19 cellular contexts compared by ENCODE assay signal in the genomic region with DNA sequence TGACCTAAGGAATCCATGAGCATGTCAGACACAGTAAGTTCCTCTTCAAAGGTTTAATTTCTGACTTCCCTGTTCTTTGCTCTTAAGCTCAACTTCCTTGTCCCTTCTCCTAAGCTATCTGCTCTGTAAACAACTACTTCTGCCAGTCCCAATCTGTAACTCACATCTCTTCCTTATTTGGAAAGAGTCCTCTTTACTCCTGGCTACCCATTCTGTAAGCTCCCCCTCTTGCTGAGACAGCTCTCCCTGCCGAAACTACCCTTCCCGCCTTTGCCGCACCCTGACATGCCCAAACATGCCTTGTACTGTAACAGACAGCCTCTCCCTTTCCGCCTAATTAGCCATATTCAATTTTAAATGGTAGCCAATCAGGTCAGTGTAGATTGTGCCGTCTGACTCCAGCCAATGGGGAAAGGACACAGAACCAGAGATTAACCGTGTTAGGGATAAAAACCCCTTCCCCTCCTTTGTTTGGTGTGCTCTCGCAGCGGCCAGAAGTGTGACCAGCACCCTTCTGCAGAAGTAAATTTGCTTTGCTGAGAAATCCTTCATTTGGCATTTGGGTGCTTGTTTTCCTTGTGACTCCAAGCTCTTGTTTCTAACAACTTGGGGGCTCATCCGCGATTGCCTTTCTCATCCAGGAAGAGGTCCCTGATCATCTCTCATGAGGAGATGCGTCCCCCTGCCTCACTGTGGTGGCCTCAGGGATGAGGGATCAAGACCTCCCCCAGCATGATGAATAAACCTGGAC. TPM values are rescaled to one million over a fixed set of nuclear protein-coding genes. Genes with fewer than 3 reads are reported as not detected.
A peak's percentile ranks its signal among the peaks of the same experiment; 100 is the strongest.
DNase-seq lines count a peak whose midpoint lies in the region; ATAC-seq, FAIRE-seq and TF ChIP-seq lines count a peak whose summit lies in the region.
"Had no signal": no experiment of that assay in that cellular context is flagged by ENCODE, and none has a peak within 500 bp of the region (broad histone marks: within the 10 kb centered on the region; RNA-seq: fewer than 3 reads in every experiment).

No MANE protein-coding gene starts in this region.

- H3K9me3 Mint-ChIP-seq in MCF 10A (ENCODE audit: unreplicated experiment), result peaks cover 34% of the 10 kb centered on the region

- dilution Hi-C loops in mammary epithelial cell (cut with HindIII; ENCODE audit: low sequenced_read_pairs), result no loop called here

- H3K36me3 ChIP-seq in mammary epithelial cell (ENCODE audit: insufficient read depth, low read length) (no peaks in the 10 kb centered on the region), SK-N-MC (ENCODE audit: insufficient read depth, low read length) (no peaks in the 10 kb centered on the region), upper lobe of right lung (no peaks in the 10 kb centered on the region)

- H3K27me3 ChIP-seq in mammary epithelial cell (ENCODE audit: insufficient read depth, low read length) (no peaks in the 10 kb centered on the region), upper lobe of right lung (no peaks in the 10 kb centered on the region)
- H3K27me3 ChIP-seq: left lung had no signal

- H3K27ac Mint-ChIP-seq in MCF 10A (ENCODE audit: low read depth, unreplicated experiment), result peak overlapping the region; percentile 93
- H3K27ac Mint-ChIP-seq: activated B cell treated with CpG ODN at 0.5 μM for 24 hours; stimulated activated naive B cell treated with anti-CD40 and anti-IgM and Interleukin-4, amounts not matched to agents 10 μg/mL and 1 μg/mL and 100 μg/mL, for 72 hours had no signal

- TF ChIP-seq CTCF in MCF 10A (IDR thresholded peaks at IDR 0.05; ENCODE audit: unreplicated experiment) (no peak), mammary epithelial cell (conservative IDR thresholded peaks at IDR 0.05 in 1 of 2, IDR thresholded peaks at IDR 0.05 in 1 of 2; ENCODE audit: extremely low read depth in 1 of 2, insufficient read depth in 1 of 2, low read depth in 1 of 2, low read length in 2 of 2) (no peak), epithelial cell of esophagus (IDR thresholded peaks at IDR 0.05; ENCODE audit: insufficient read depth, low read depth, low read length, missing control alignments) (no peak), upper lobe of right lung (IDR thresholded peaks at IDR 0.05) (no peak), GM13977 (IDR thresholded peaks at IDR 0.05; ENCODE audit: extremely low read depth, insufficient read depth, missing control alignments) (no peak)

- H3K27ac ChIP-seq in mammary epithelial cell (ENCODE audit: insufficient read depth, low read depth, low read length) (no peak overlapping the region), SK-N-MC (peak overlapping the region; percentile 50; the same call in 1 of the 2 replicates), upper lobe of right lung (no peak overlapping the region)
- H3K27ac ChIP-seq: left lung, PC-9 had no signal

- H3K4me1 ChIP-seq in mammary epithelial cell (ENCODE audit: insufficient read depth, low read length) (no peaks in the 10 kb centered on the region), upper lobe of right lung (no peaks in the 10 kb centered on the region)
- H3K4me1 ChIP-seq: left lung had no signal

- no peak overlapping the region for H3K9ac ChIP-seq in mammary epithelial cell (ENCODE audit: insufficient read depth, low read length)
- H3K9ac ChIP-seq in SK-N-MC (ENCODE audit: insufficient read length), result no peak overlapping the region

- POLR2A ChIA-PET in MCF 10A (lab: Yijun Ruan, JAX), result interaction anchor here (0.9 to 1.3 kb wide), 2 partner anchors 8 to 25 kb away, joined by 4 read pairs; no protein-coding TSS in a partner anchor

- no peak for TF ChIP-seq POLR2A in H54 (IDR thresholded peaks at IDR 0.05; ENCODE audit: low read depth, low read length)

- H3K9me3 ChIP-seq in mammary epithelial cell (replicated peaks; ENCODE audit: insufficient read depth, low read length) (peaks cover 13% of the 10 kb centered on the region), SK-N-MC (ENCODE audit: low read depth, low read length) (no peaks in the 10 kb centered on the region), upper lobe of right lung (peaks cover 10% of the 10 kb centered on the region)

- peaks cover 73% of the 10 kb centered on the region for H3K79me2 ChIP-seq in mammary epithelial cell (ENCODE audit: insufficient read depth, low read length)

- peaks cover 4% of the 10 kb centered on the region for H3K36me3 Mint-ChIP-seq in MCF 10A (ENCODE audit: insufficient read depth, unreplicated experiment)

- no peak for FAIRE-seq in H54 (lab: Jason Lieb, UNC)
- FAIRE-seq: GM12878, small intestine had no signal

- peak; percentile 46 for DNase-seq in MCF 10A (ENCODE audit: unreplicated experiment)
- DNase-seq in mammary epithelial cell, result no peak
- no peak for DNase-seq in SK-N-MC (ENCODE audit: low read depth, low spot score)
- DNase-seq in epithelial cell of esophagus (ENCODE audit: low read depth), result peak; percentile 58
- DNase-seq in upper lobe of right lung, result no peak
- DNase-seq in GM13977 (ENCODE audit: low spot score), result no peak
- no peak for DNase-seq in H54 (ENCODE audit: insufficient read length, low spot score)
- DNase-seq: activated B cell treated with CpG ODN at 0.5 μM for 24 hours; activated gamma-delta T cell treated with Interleukin-2 at 50 U/mL for 16 hours; left lung; NCI-H1694 treated with DMSO at 0.1 percent for 48 hours; NCI-H524 treated with DMSO at 0.1 percent for 48 hours; PC-9; small intestine; stimulated activated naive B cell treated with anti-CD40 and anti-IgM and Interleukin-4, amounts not matched to agents 10 μg/mL and 1 μg/mL and 100 μg/mL, for 72 hours had no signal

- H3K4me1 Mint-ChIP-seq in MCF 10A (ENCODE audit: insufficient read depth, unreplicated experiment), result peaks cover 12% of the 10 kb centered on the region

- H3K4me3 ChIP-seq in mammary epithelial cell (replicated peaks in 1 of 3; ENCODE audit: insufficient read depth in 1 of 3, low read depth in 2 of 3, low read length in 3 of 3) (no peak overlapping the region), SK-N-MC (no peak overlapping the region), epithelial cell of esophagus (ENCODE audit: low read length) (no peak overlapping the region), upper lobe of right lung (no peak overlapping the region)
- H3K4me3 ChIP-seq: GM12878, left lung, PC-9 had no signal

- in situ Hi-C loops in mammary epithelial cell (cut with MboI; ENCODE audit: low sequenced_read_pairs in 2 of 2), result no loop called here
- in situ Hi-C loops in GM13977 (cut with MboI; ENCODE audit: low pct_unique_long_range_greater_than_20kb, low sequenced_read_pairs, unreplicated experiment), result no loop called here

- H3K27me3 Mint-ChIP-seq in MCF 10A (ENCODE audit: insufficient read depth, unreplicated experiment), result no peaks in the 10 kb centered on the region
- H3K27me3 Mint-ChIP-seq: activated B cell treated with CpG ODN at 0.5 μM for 24 hours; stimulated activated naive B cell treated with anti-CD40 and anti-IgM and Interleukin-4, amounts not matched to agents 10 μg/mL and 1 μg/mL and 100 μg/mL, for 72 hours had no signal

- ATAC-seq in upper lobe of right lung (peak; percentile 51), HG02852 (IDR thresholded peaks at IDR 0.05; ENCODE audit: unreplicated experiment) (no peak)
- ATAC-seq: GM12878; HCT116; left lung; SK-N-SH treated with all-trans-retinoic acid at 6 μM for 48 hours; stimulated activated naive B cell treated with anti-CD40 and anti-IgM and Interleukin-4, amounts not matched to agents 10 μg/mL and 1 μg/mL and 100 μg/mL, for 72 hours had no signal

- no peak overlapping the region for H3K4me2 ChIP-seq in mammary epithelial cell (ENCODE audit: insufficient read depth, low read depth, low read length)
- H3K4me2 ChIP-seq: PC-9 had no signal

- H2AFZ ChIP-seq in mammary epithelial cell (ENCODE audit: low read depth, low read length), result no peak overlapping the region
- H2AFZ ChIP-seq: PC-9 had no signal

- intact Hi-C loops in MCF 10A (cut with micrococcal nuclease) (no loop called here), mammary epithelial cell (cut with micrococcal nuclease) (no loop called here), upper lobe of right lung (cut with DNase I) (no loop called here)

- H3K4me3 Mint-ChIP-seq in MCF 10A (ENCODE audit: unreplicated experiment), result no peak overlapping the region
- H3K4me3 Mint-ChIP-seq: activated B cell treated with CpG ODN at 0.5 μM for 24 hours; stimulated activated naive B cell treated with anti-CD40 and anti-IgM and Interleukin-4, amounts not matched to agents 10 μg/mL and 1 μg/mL and 100 μg/mL, for 72 hours had no signal

- CTCF ChIA-PET in MCF 10A (lab: Yijun Ruan, JAX), result interaction anchor here (0.8 kb wide), 1 partner anchor 12 kb away, joined by 3 read pairs; no protein-coding TSS in a partner anchor
- CTCF ChIA-PET in mammary epithelial cell (lab: Charles Lee; ENCODE audit: low non-redundant PET), result no interaction called here

- BruUV-seq in MCF 10A (replicated peaks; lab: Mats Ljungman, UMichigan) (no TSS peak), mammary epithelial cell (replicated peaks; lab: Mats Ljungman, UMichigan) (no TSS peak)

- 89% methylated on average over 9 of the region's 11 CpGs for WGBS in mammary epithelial cell (ENCODE audit: low coverage, missing lambda C conversion rate)

- no peaks in the 10 kb centered on the region for H4K20me1 ChIP-seq in mammary epithelial cell (ENCODE audit: insufficient read depth, low read length)

RNA-seq across cellular contexts. Expression of a gene that starts 49.0 kb away (rescaled TPM):
- 22.8 and 28.2 TPM in 2 replicates for total RNA-seq in MCF 10A (2022)
- total RNA-seq in mammary epithelial cell, result 10 to 100 TPM; 30.1 to 34.5 TPM
- polyA plus RNA-seq in mammary epithelial cell, result 17.3 TPM
- polyA minus RNA-seq in mammary epithelial cell, result 31.4 TPM
- total RNA-seq in upper lobe of right lung, result 38.6 TPM

RNA-seq across cellular contexts. Expression of a gene that starts 49.1 kb away (rescaled TPM):
- total RNA-seq in MCF 10A (2022) (2.1 and 3.5 TPM in 2 replicates), mammary epithelial cell (1 to 10 TPM in 1 of 2 donors, under 1 TPM in 1; 0.33 to 1.4 TPM), upper lobe of right lung (3.1 TPM)
- polyA plus RNA-seq in mammary epithelial cell, result 0.92 TPM
- not detected for polyA minus RNA-seq in mammary epithelial cell

Comparison
In these comparisons a context has a peak if more than half of its experiments do, and no peak if none do; other contexts are left out.
1. DNase-seq: peak in MCF 10A (single experiment) and epithelial cell of esophagus (single experiment); none in mammary epithelial cell (single experiment), SK-N-MC (single experiment), upper lobe of right lung (single experiment), GM13977 (single experiment) and H54 (single experiment).